ENCODE assay signal across 23 cellular contexts in genomic region chr3:82311901-82312300, GRCh38.
"Had no signal": no experiment of that assay in that cellular context is flagged by ENCODE, and none has a peak within 500 bp of the region (broad histone marks: within the 10 kb centered on the region; RNA-seq: fewer than 3 reads in every experiment).

No MANE protein-coding gene starts in this region.

- ATAC-seq: esophagus mucosa; gastrocnemius medialis; heart right ventricle; left cardiac atrium; left lung; left ventricle myocardium superior; lower lobe of right lung; naive thymus-derived CD4-positive, alpha-beta T cell had no signal

- H3K9me3 ChIP-seq: esophagus squamous epithelium, gastrocnemius medialis, lower lobe of right lung had no signal

- H3K4me1 ChIP-seq: esophagus squamous epithelium, gastrocnemius medialis, heart right ventricle, left lung, lower lobe of right lung had no signal

- H3K36me3 ChIP-seq: esophagus squamous epithelium, gastrocnemius medialis, heart right ventricle, left lung, lower lobe of right lung had no signal

- H3K27ac ChIP-seq: coronary artery, dorsolateral prefrontal cortex, epithelial cell of prostate, esophagus squamous epithelium, gastrocnemius medialis, heart right ventricle, left lung, lower lobe of right lung had no signal

- H3K27me3 ChIP-seq: dorsolateral prefrontal cortex, esophagus squamous epithelium, gastrocnemius medialis, heart right ventricle, left lung had no signal

- H3K4me3 ChIP-seq: coronary artery, dorsolateral prefrontal cortex, esophagus squamous epithelium, gastrocnemius medialis, heart right ventricle, left lung, lower lobe of right lung had no signal

- DNase-seq: dermis blood vessel endothelial cell; dorsolateral prefrontal cortex; effector CD4-positive, alpha-beta T cell; effector memory CD4-positive, alpha-beta T cell; erythroblast; esophagus squamous epithelium; foreskin fibroblast; foreskin melanocyte; gastrocnemius medialis; glutamatergic neuron; head of caudate nucleus; heart right ventricle; hippocampal formation; left cardiac atrium; left lung; left ventricle myocardium superior; lower lobe of right lung; mesenchymal stem cell; midbrain; naive thymus-derived CD4-positive, alpha-beta T cell had no signal
